ENCODE assay signal across 2 cellular contexts in the genomic region with DNA sequence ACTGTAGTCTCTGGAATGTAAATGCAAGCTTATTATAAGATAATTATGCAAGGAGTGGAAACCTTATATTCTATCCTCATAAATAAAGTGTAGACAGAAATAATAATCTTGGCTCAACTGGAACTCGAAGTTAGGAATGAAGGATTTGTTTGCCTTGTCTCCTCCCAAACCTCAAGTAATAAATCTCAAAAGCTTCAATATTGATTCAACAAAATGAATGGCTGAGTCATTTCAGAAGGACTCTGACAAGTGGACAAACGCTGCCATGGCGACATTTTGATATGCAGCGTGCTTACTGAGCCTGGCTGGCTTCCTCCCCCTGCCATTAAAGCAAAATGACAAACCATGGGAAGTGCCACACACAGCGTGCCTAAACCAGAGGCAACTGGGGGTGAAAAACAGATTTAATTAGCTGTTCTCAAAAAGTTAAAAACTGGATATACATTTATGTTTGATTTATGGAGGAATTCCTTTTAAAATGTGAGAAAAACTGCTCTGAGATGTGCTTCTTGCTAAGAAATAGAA.
A peak's percentile ranks its signal among the peaks of the same experiment; 100 is the strongest.
TF ChIP-seq lines count a peak whose summit lies in the region.

No MANE protein-coding gene starts in this region.

TF ChIP-seq in HCT116, 20 proteins besides CTCF, POLR2A, EP300 and RAD21:
- TF ChIP-seq POLR2AphosphoS5 (IDR thresholded peaks at IDR 0.05; ENCODE audit: low read depth, low read length) (no peak), ZFX (IDR thresholded peaks at IDR 0.05) (no peak), SP1 (IDR thresholded peaks at IDR 0.05; ENCODE audit: low read depth) (no peak), EGR1 (IDR thresholded peaks at IDR 0.05; ENCODE audit: low read depth) (no peak), JUND (IDR thresholded peaks at IDR 0.05) (peak; percentile 33; the same call in 1 of the 2 replicates), CBX3 (IDR thresholded peaks at IDR 0.05; ENCODE audit: low read depth) (no peak), EZH2 (IDR thresholded peaks at IDR 0.05) (no peak), FOSL1 (IDR thresholded peaks at IDR 0.05; ENCODE audit: low read depth) (no peak), SRF (IDR thresholded peaks at IDR 0.05; ENCODE audit: low read depth) (no peak), CEBPB (IDR thresholded peaks at IDR 0.05; ENCODE audit: low read depth) (no peak), ZNF274 (IDR thresholded peaks at IDR 0.05; ENCODE audit: low read depth, low read length) (no peak), SIN3A (IDR thresholded peaks at IDR 0.05; ENCODE audit: low read depth) (no peak), EZH2phosphoT487 (IDR thresholded peaks at IDR 0.05; ENCODE audit: borderline replicate concordance) (no peak), ELF1 (IDR thresholded peaks at IDR 0.05; ENCODE audit: borderline replicate concordance, low read depth) (no peak), YY1 (IDR thresholded peaks at IDR 0.05; ENCODE audit: extremely low read depth, insufficient replicate concordance, low read depth, low read length) (peak; percentile 21)
- TF ChIP-seq, protein P1, sequence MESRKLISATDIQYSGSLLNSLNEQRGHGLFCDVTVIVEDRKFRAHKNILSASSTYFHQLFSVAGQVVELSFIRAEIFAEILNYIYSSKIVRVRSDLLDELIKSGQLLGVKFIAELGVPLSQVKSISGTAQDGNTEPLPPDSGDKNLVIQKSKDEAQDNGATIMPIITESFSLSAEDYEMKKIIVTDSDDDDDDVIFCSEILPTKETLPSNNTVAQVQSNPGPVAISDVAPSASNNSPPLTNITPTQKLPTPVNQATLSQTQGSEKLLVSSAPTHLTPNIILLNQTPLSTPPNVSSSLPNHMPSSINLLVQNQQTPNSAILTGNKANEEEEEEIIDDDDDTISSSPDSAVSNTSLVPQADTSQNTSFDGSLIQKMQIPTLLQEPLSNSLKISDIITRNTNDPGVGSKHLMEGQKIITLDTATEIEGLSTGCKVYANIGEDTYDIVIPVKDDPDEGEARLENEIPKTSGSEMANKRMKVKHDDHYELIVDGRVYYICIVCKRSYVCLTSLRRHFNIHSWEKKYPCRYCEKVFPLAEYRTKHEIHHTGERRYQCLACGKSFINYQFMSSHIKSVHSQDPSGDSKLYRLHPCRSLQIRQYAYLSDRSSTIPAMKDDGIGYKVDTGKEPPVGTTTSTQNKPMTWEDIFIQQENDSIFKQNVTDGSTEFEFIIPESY (IDR thresholded peaks at IDR 0.05; ENCODE audit: extremely low read depth, insufficient replicate concordance, low read length) = no peak
- TF ChIP-seq, protein P2, sequence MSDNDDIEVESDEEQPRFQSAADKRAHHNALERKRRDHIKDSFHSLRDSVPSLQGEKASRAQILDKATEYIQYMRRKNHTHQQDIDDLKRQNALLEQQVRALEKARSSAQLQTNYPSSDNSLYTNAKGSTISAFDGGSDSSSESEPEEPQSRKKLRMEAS (IDR thresholded peaks at IDR 0.05) = peak; percentile 27; the same call in 1 of the 2 replicates
- TF ChIP-seq, protein P3, sequence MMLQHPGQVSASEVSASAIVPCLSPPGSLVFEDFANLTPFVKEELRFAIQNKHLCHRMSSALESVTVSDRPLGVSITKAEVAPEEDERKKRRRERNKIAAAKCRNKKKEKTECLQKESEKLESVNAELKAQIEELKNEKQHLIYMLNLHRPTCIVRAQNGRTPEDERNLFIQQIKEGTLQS (IDR thresholded peaks at IDR 0.05) = no peak
- TF ChIP-seq, protein P4, sequence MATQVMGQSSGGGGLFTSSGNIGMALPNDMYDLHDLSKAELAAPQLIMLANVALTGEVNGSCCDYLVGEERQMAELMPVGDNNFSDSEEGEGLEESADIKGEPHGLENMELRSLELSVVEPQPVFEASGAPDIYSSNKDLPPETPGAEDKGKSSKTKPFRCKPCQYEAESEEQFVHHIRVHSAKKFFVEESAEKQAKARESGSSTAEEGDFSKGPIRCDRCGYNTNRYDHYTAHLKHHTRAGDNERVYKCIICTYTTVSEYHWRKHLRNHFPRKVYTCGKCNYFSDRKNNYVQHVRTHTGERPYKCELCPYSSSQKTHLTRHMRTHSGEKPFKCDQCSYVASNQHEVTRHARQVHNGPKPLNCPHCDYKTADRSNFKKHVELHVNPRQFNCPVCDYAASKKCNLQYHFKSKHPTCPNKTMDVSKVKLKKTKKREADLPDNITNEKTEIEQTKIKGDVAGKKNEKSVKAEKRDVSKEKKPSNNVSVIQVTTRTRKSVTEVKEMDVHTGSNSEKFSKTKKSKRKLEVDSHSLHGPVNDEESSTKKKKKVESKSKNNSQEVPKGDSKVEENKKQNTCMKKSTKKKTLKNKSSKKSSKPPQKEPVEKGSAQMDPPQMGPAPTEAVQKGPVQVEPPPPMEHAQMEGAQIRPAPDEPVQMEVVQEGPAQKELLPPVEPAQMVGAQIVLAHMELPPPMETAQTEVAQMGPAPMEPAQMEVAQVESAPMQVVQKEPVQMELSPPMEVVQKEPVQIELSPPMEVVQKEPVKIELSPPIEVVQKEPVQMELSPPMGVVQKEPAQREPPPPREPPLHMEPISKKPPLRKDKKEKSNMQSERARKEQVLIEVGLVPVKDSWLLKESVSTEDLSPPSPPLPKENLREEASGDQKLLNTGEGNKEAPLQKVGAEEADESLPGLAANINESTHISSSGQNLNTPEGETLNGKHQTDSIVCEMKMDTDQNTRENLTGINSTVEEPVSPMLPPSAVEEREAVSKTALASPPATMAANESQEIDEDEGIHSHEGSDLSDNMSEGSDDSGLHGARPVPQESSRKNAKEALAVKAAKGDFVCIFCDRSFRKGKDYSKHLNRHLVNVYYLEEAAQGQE (IDR thresholded peaks at IDR 0.05; ENCODE audit: low read depth) = no peak

TF ChIP-seq in K562, 482 proteins besides CTCF, POLR2A, EP300 and RAD21 (continues in another document):
- TF ChIP-seq NFRKB (IDR thresholded peaks at IDR 0.05; ENCODE audit: low read depth) = no peak
- TF ChIP-seq CBX8 (IDR thresholded peaks at IDR 0.05; ENCODE audit: borderline replicate concordance, extremely low read depth, low read depth, low read length, poor library complexity, severe bottlenecking) = no peak
- no peak for TF ChIP-seq NEUROD1 (IDR thresholded peaks at IDR 0.05; ENCODE audit: borderline replicate concordance, low read depth, low read length, partially characterized antibody)
- no peak for TF ChIP-seq ZNF431 (CRISPR knock-in tag; IDR thresholded peaks at IDR 0.05)
- no peak for TF ChIP-seq IRF2 (CRISPR knock-in tag; IDR thresholded peaks at IDR 0.05)
- peak; percentile 88 for TF ChIP-seq RFX1 (IDR thresholded peaks at IDR 0.05)
- TF ChIP-seq BMI1 (IDR thresholded peaks at IDR 0.05; ENCODE audit: low read length) = 0 out of 2 replicates have a peak, but pooled peaks have one; percentile 17
- TF ChIP-seq RFX7 (CRISPR knock-in tag; IDR thresholded peaks at IDR 0.05) = no peak
- TF ChIP-seq BDP1 (IDR thresholded peaks at IDR 0.05; ENCODE audit: insufficient read depth, insufficient read length) = no peak
- no peak for TF ChIP-seq HEY1 (CRISPR knock-in tag; IDR thresholded peaks at IDR 0.05; ENCODE audit: borderline replicate concordance)
- TF ChIP-seq ARID1B (IDR thresholded peaks at IDR 0.05) = peak; percentile 24; the same call in 1 of the 2 replicates
- TF ChIP-seq ZNF551 (CRISPR knock-in tag; IDR thresholded peaks at IDR 0.05) = no peak
- no peak for TF ChIP-seq ETV1 (tag; conservative IDR thresholded peaks at IDR 0.05; ENCODE audit: low read depth)
- TF ChIP-seq, protein P5, sequence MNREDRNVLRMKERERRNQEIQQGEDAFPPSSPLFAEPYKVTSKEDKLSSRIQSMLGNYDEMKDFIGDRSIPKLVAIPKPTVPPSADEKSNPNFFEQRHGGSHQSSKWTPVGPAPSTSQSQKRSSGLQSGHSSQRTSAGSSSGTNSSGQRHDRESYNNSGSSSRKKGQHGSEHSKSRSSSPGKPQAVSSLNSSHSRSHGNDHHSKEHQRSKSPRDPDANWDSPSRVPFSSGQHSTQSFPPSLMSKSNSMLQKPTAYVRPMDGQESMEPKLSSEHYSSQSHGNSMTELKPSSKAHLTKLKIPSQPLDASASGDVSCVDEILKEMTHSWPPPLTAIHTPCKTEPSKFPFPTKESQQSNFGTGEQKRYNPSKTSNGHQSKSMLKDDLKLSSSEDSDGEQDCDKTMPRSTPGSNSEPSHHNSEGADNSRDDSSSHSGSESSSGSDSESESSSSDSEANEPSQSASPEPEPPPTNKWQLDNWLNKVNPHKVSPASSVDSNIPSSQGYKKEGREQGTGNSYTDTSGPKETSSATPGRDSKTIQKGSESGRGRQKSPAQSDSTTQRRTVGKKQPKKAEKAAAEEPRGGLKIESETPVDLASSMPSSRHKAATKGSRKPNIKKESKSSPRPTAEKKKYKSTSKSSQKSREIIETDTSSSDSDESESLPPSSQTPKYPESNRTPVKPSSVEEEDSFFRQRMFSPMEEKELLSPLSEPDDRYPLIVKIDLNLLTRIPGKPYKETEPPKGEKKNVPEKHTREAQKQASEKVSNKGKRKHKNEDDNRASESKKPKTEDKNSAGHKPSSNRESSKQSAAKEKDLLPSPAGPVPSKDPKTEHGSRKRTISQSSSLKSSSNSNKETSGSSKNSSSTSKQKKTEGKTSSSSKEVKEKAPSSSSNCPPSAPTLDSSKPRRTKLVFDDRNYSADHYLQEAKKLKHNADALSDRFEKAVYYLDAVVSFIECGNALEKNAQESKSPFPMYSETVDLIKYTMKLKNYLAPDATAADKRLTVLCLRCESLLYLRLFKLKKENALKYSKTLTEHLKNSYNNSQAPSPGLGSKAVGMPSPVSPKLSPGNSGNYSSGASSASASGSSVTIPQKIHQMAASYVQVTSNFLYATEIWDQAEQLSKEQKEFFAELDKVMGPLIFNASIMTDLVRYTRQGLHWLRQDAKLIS (CRISPR knock-in tag; IDR thresholded peaks at IDR 0.05) = no peak
- TF ChIP-seq BACH1 (tag; IDR thresholded peaks at IDR 0.05) = no peak
- TF ChIP-seq KDM5B (IDR thresholded peaks at IDR 0.05; ENCODE audit: insufficient replicate concordance, low read depth, low read length) = no peak
- peak; percentile 86 for TF ChIP-seq NFE2 (IDR thresholded peaks at IDR 0.05; ENCODE audit: low read depth)
- no peak for TF ChIP-seq BRD4 (IDR thresholded peaks at IDR 0.05)
- TF ChIP-seq, protein P6, sequence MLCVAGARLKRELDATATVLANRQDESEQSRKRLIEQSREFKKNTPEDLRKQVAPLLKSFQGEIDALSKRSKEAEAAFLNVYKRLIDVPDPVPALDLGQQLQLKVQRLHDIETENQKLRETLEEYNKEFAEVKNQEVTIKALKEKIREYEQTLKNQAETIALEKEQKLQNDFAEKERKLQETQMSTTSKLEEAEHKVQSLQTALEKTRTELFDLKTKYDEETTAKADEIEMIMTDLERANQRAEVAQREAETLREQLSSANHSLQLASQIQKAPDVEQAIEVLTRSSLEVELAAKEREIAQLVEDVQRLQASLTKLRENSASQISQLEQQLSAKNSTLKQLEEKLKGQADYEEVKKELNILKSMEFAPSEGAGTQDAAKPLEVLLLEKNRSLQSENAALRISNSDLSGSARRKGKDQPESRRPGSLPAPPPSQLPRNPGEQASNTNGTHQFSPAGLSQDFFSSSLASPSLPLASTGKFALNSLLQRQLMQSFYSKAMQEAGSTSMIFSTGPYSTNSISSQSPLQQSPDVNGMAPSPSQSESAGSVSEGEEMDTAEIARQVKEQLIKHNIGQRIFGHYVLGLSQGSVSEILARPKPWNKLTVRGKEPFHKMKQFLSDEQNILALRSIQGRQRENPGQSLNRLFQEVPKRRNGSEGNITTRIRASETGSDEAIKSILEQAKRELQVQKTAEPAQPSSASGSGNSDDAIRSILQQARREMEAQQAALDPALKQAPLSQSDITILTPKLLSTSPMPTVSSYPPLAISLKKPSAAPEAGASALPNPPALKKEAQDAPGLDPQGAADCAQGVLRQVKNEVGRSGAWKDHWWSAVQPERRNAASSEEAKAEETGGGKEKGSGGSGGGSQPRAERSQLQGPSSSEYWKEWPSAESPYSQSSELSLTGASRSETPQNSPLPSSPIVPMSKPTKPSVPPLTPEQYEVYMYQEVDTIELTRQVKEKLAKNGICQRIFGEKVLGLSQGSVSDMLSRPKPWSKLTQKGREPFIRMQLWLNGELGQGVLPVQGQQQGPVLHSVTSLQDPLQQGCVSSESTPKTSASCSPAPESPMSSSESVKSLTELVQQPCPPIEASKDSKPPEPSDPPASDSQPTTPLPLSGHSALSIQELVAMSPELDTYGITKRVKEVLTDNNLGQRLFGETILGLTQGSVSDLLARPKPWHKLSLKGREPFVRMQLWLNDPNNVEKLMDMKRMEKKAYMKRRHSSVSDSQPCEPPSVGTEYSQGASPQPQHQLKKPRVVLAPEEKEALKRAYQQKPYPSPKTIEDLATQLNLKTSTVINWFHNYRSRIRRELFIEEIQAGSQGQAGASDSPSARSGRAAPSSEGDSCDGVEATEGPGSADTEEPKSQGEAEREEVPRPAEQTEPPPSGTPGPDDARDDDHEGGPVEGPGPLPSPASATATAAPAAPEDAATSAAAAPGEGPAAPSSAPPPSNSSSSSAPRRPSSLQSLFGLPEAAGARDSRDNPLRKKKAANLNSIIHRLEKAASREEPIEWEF (CRISPR knock-in tag; IDR thresholded peaks at IDR 0.05) = peak; percentile 83; the same call in 1 of the 2 replicates
- no peak for TF ChIP-seq RBBP5 (IDR thresholded peaks at IDR 0.05; ENCODE audit: borderline replicate concordance, insufficient read depth, low read length, poor library complexity, severe bottlenecking)
- TF ChIP-seq SMAD2 (IDR thresholded peaks at IDR 0.05; ENCODE audit: low read depth, low read length) = no peak
- peak; percentile 70 for TF ChIP-seq FOSL1 (tag; conservative IDR thresholded peaks at IDR 0.05)
- no peak for TF ChIP-seq ZNF444 (CRISPR knock-in tag; IDR thresholded peaks at IDR 0.05)
- TF ChIP-seq NCOA1 (IDR thresholded peaks at IDR 0.05; ENCODE audit: low read depth) = no peak
- TF ChIP-seq, protein P7, sequence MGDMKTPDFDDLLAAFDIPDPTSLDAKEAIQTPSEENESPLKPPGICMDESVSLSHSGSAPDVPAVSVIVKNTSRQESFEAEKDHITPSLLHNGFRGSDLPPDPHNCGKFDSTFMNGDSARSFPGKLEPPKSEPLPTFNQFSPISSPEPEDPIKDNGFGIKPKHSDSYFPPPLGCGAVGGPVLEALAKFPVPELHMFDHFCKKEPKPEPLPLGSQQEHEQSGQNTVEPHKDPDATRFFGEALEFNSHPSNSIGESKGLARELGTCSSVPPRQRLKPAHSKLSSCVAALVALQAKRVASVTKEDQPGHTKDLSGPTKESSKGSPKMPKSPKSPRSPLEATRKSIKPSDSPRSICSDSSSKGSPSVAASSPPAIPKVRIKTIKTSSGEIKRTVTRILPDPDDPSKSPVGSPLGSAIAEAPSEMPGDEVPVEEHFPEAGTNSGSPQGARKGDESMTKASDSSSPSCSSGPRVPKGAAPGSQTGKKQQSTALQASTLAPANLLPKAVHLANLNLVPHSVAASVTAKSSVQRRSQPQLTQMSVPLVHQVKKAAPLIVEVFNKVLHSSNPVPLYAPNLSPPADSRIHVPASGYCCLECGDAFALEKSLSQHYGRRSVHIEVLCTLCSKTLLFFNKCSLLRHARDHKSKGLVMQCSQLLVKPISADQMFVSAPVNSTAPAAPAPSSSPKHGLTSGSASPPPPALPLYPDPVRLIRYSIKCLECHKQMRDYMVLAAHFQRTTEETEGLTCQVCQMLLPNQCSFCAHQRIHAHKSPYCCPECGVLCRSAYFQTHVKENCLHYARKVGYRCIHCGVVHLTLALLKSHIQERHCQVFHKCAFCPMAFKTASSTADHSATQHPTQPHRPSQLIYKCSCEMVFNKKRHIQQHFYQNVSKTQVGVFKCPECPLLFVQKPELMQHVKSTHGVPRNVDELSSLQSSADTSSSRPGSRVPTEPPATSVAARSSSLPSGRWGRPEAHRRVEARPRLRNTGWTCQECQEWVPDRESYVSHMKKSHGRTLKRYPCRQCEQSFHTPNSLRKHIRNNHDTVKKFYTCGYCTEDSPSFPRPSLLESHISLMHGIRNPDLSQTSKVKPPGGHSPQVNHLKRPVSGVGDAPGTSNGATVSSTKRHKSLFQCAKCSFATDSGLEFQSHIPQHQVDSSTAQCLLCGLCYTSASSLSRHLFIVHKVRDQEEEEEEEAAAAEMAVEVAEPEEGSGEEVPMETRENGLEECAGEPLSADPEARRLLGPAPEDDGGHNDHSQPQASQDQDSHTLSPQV (IDR thresholded peaks at IDR 0.05) = peak; percentile 44; the same call in 1 of the 2 replicates
